ENCODE assay signal across 23 cellular contexts in the genomic region with DNA sequence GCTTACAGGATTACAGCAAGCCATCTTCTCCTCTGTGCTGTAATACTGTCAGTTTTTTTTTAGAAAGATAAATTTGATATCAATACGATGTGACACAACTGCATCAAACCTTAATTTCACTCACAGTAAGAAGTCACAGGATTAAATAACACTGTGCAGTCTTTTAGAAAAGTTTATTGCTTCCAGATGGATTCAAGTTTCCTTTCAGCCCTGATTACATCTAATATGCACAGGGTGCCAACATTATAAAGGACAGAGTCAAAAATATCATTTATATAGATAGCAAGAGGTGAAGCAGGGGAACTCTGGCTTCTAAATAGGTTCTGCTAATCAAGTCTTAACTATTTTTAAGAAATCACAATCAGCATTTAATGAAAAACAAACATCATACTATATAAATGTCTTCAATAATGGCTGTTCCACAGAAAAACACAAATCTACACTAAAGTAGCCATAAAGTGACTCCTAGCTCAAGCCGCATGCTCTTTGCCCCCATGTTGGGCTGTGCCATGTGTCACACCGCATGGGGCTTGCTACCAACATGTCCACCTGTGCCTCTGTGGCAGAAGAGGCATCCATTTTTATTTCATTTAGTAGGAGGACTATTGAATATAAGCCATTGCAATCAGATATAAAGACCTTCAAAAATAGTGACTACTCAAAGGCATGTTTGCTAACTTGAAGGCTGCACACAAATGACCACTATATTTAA. TPM values are rescaled to one million over a fixed set of nuclear protein-coding genes. Genes with fewer than 3 reads are reported as not detected.
DNase-seq lines count a peak whose midpoint lies in the region; ATAC-seq and TF ChIP-seq lines count a peak whose summit lies in the region.
"Had no signal": no experiment of that assay in that cellular context is flagged by ENCODE, and none has a peak within 500 bp of the region (broad histone marks: within the 10 kb centered on the region; RNA-seq: fewer than 3 reads in every experiment).

No MANE protein-coding gene starts in this region.

- CTCF ChIA-PET in HCT116 (lab: Charles Lee): no interaction called here

- no peaks in the 10 kb centered on the region for H3K36me3 Mint-ChIP-seq in activated CD4-positive, alpha-beta T cell treated with anti-CD3 and anti-CD28 coated beads, Interleukin-2, amount 10 ng/mL, durations not matched to agents 24 days and 14 days (ENCODE audit: low read depth)
- H3K36me3 Mint-ChIP-seq: CD8-positive, alpha-beta memory T cell had no signal

- BruUV-seq in HCT116 (replicated peaks; lab: Mats Ljungman, UMichigan): no TSS peak

- H3K36me3 ChIP-seq in HCT116 (ENCODE audit: control insufficient read depth in 1 of 2, insufficient read depth in 2 of 2, low read length in 2 of 2) (no peaks in the 10 kb centered on the region), SK-N-MC (ENCODE audit: insufficient read depth, low read length) (no peaks in the 10 kb centered on the region)

- H3K4me1 ChIP-seq in HCT116 (ENCODE audit: control insufficient read depth in 1 of 2, insufficient read depth in 2 of 2, low read length in 2 of 2): no peaks in the 10 kb centered on the region

- TF ChIP-seq RAD21 in HCT116 (IDR thresholded peaks at IDR 0.05; ENCODE audit: low read depth): no peak

- H3K9me3 Mint-ChIP-seq in activated CD4-positive, alpha-beta T cell treated with anti-CD3 and anti-CD28 coated beads, Interleukin-2, amount 10 ng/mL, durations not matched to agents 24 days and 14 days: peaks cover 9% of the 10 kb centered on the region
- H3K9me3 Mint-ChIP-seq: T-helper 1 cell treated with Interleukin-12 subunit alpha and Interleukin-12 subunit beta and Interleukin-4 antibody, amounts not matched to agents 30 μg/mL and 1 μg/mL, for 36 hours had no signal

- H3K4me1 Mint-ChIP-seq in activated CD4-positive, alpha-beta T cell treated with anti-CD3 and anti-CD28 coated beads, Interleukin-2, amount 10 ng/mL, durations not matched to agents 24 days and 14 days: no peaks in the 10 kb centered on the region
- H3K4me1 Mint-ChIP-seq: CD8-positive, alpha-beta memory T cell had no signal

- TF ChIP-seq POLR2A in HCT116 (IDR thresholded peaks at IDR 0.05; ENCODE audit: borderline replicate concordance, extremely low read depth, insufficient read depth, insufficient read length): no peak

- H3K9me3 ChIP-seq in HCT116 (ENCODE audit: control insufficient read depth in 1 of 2, insufficient read depth in 1 of 2, low read depth in 1 of 2, low read length in 2 of 2): no peaks in the 10 kb centered on the region
- H3K9me3 ChIP-seq in SK-N-MC (ENCODE audit: low read depth, low read length): no peaks in the 10 kb centered on the region

- no peaks in the 10 kb centered on the region for H3K27me3 ChIP-seq in HCT116 (ENCODE audit: insufficient read depth, low read length)

- no peak overlapping the region for H3K4me3 ChIP-seq in HCT116 (replicated peaks in 1 of 2; ENCODE audit: low read depth in 1 of 2, low read length in 2 of 2)
- H3K4me3 ChIP-seq in SK-N-MC: peak overlapping the region; percentile 53

- peak overlapping the region; percentile 74 for H2AFZ ChIP-seq in HCT116 (ENCODE audit: low read depth, low read length, poor library complexity, severe bottlenecking)

- TF ChIP-seq CTCF in HCT116 (IDR thresholded peaks at IDR 0.05 in 2 of 3, conservative IDR thresholded peaks at IDR 0.05 in 1 of 3; ENCODE audit: borderline replicate concordance in 1 of 3, insufficient read depth in 1 of 3, low read depth in 2 of 3, low read length in 2 of 3): no peak

- no peaks in the 10 kb centered on the region for H3K79me2 ChIP-seq in HCT116 (ENCODE audit: insufficient read depth, low read length)

- intact Hi-C loops in HCT116 (cut with micrococcal nuclease): no loop called here
- intact Hi-C loops in activated CD4-positive, alpha-beta T cell treated with anti-CD3 and anti-CD28 coated beads, Interleukin-2, amount 10 ng/mL, durations not matched to agents 24 days and 14 days (cut with micrococcal nuclease): no loop called here

- no peaks in the 10 kb centered on the region for H3K9me2 ChIP-seq in HCT116 (ENCODE audit: insufficient read depth)

- POLR2A ChIA-PET in HCT116 (lab: Charles Lee): no interaction called here

- DNase-seq in NCI-H1092 treated with DMSO at 0.1 percent for 48 hours (lab: John Stamatoyannopoulos, UW) (peak; percentile 17), NCI-H1092 (lab: John Stamatoyannopoulos, UW) (no peak), HCT116 (ENCODE audit: low read depth, low spot score) (no peak), SK-N-MC (ENCODE audit: low read depth, low spot score) (no peak), fibroblast of peridontal ligament (ENCODE audit: extremely low read depth) (peak; percentile 7)
- no peak for DNase-seq in activated CD4-positive, alpha-beta T cell treated with anti-CD3 and anti-CD28 coated beads, Interleukin-2, amount 10 ng/mL, durations not matched to agents 24 days and 14 days
- DNase-seq: 8988T; AML-193; Calu3; CD8-positive, alpha-beta memory T cell; DMS79; H7; KBM-7; NCI-H1105 treated with DMSO at 0.1 percent for 48 hours; NCI-H2081; NCI-H510A; NCI-H748 treated with DMSO at 0.1 percent for 48 hours had no signal

- RAD21 ChIA-PET in HCT116 (lab: Charles Lee; ENCODE audit: low non-redundant PET in 1 of 2, low total read pairs in 2 of 2, uncharacterized antibody in 2 of 2, unreplicated experiment in 2 of 2): no interaction called here

- no peak overlapping the region for H3K27ac Mint-ChIP-seq in activated CD4-positive, alpha-beta T cell treated with anti-CD3 and anti-CD28 coated beads, Interleukin-2, amount 10 ng/mL, durations not matched to agents 24 days and 14 days
- H3K27ac Mint-ChIP-seq: CD8-positive, alpha-beta memory T cell; T-helper 1 cell treated with Interleukin-12 subunit alpha and Interleukin-12 subunit beta and Interleukin-4 antibody, amounts not matched to agents 30 μg/mL and 1 μg/mL, for 36 hours had no signal

- H3K27ac ChIP-seq in HCT116 (ENCODE audit: low read depth, low read length) (no peak overlapping the region), SK-N-MC (peak overlapping the region; percentile 34; the same call in 1 of the 2 replicates)
- H3K27ac ChIP-seq: HL-60 had no signal

- H3K9ac ChIP-seq in HCT116 (ENCODE audit: low read length): no peak overlapping the region
- H3K9ac ChIP-seq in SK-N-MC (ENCODE audit: insufficient read length): no peak overlapping the region

- H3K4me3 Mint-ChIP-seq in activated CD4-positive, alpha-beta T cell treated with anti-CD3 and anti-CD28 coated beads, Interleukin-2, amount 10 ng/mL, durations not matched to agents 24 days and 14 days: no peak overlapping the region
- H3K4me3 Mint-ChIP-seq: CD8-positive, alpha-beta memory T cell; T-helper 1 cell treated with Interleukin-12 subunit alpha and Interleukin-12 subunit beta and Interleukin-4 antibody, amounts not matched to agents 30 μg/mL and 1 μg/mL, for 36 hours had no signal

- ATAC-seq in HCT116: no peak
- ATAC-seq in HG03097 (IDR thresholded peaks at IDR 0.05; ENCODE audit: low FRiP score, unreplicated experiment): no peak
- ATAC-seq: Panc1 had no signal

- no peak overlapping the region for H3K4me2 ChIP-seq in HCT116 (ENCODE audit: low read length)

- peaks cover 47% of the 10 kb centered on the region for H3K27me3 Mint-ChIP-seq in activated CD4-positive, alpha-beta T cell treated with anti-CD3 and anti-CD28 coated beads, Interleukin-2, amount 10 ng/mL, durations not matched to agents 24 days and 14 days

- no peaks in the 10 kb centered on the region for H4K20me1 ChIP-seq in HCT116 (ENCODE audit: insufficient read depth)

TF ChIP-seq in HCT116, 20 proteins besides CTCF, POLR2A, EP300 and RAD21 (continues in another document):
- no peak for TF ChIP-seq ELF1 (IDR thresholded peaks at IDR 0.05; ENCODE audit: borderline replicate concordance, low read depth)
- TF ChIP-seq ZFX (IDR thresholded peaks at IDR 0.05): no peak
- no peak for TF ChIP-seq SRF (IDR thresholded peaks at IDR 0.05; ENCODE audit: low read depth)
- TF ChIP-seq TCF7L2 (IDR thresholded peaks at IDR 0.05; ENCODE audit: borderline replicate concordance, extremely low read depth, insufficient read depth, insufficient read length): no peak
- no peak for TF ChIP-seq POLR2AphosphoS5 (IDR thresholded peaks at IDR 0.05; ENCODE audit: low read depth, low read length)
- TF ChIP-seq JUND (IDR thresholded peaks at IDR 0.05): no peak
- TF ChIP-seq YY1 (IDR thresholded peaks at IDR 0.05; ENCODE audit: extremely low read depth, insufficient replicate concordance, low read depth, low read length): no peak
- TF ChIP-seq EGR1 (IDR thresholded peaks at IDR 0.05; ENCODE audit: low read depth): no peak
- no peak for TF ChIP-seq FOSL1 (IDR thresholded peaks at IDR 0.05; ENCODE audit: low read depth)
- TF ChIP-seq, protein P1, sequence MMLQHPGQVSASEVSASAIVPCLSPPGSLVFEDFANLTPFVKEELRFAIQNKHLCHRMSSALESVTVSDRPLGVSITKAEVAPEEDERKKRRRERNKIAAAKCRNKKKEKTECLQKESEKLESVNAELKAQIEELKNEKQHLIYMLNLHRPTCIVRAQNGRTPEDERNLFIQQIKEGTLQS (IDR thresholded peaks at IDR 0.05): no peak
- TF ChIP-seq SIN3A (IDR thresholded peaks at IDR 0.05; ENCODE audit: low read depth): no peak

RNA-seq across cellular contexts. Expression of gene CERKL, which starts 35.0 kb away (rescaled TPM):
- 0.66 TPM for total RNA-seq in HCT116 (2021; ENCODE audit: unreplicated experiment)
- 0.17 and 0.48 TPM in 2 replicates for polyA plus RNA-seq in HCT116 (2012)
- total RNA-seq in activated CD4-positive, alpha-beta T cell treated with anti-CD3 and anti-CD28 coated beads, Interleukin-2, amount 10 ng/mL, durations not matched to agents 24 days and 14 days: 0.14 TPM in 1 of 2 replicates, not detected in the other
- total RNA-seq: CD8-positive, alpha-beta memory T cell had no signal

RNA-seq across cellular contexts. Expression of gene NEUROD1, which starts 58.4 kb away (rescaled TPM):
- not detected for total RNA-seq in HCT116 (2021; ENCODE audit: unreplicated experiment)
- polyA plus RNA-seq in HCT116 (2012): 0.03 TPM in 1 of 2 replicates, not detected in the other
- not detected in 2 replicates for total RNA-seq in activated CD4-positive, alpha-beta T cell treated with anti-CD3 and anti-CD28 coated beads, Interleukin-2, amount 10 ng/mL, durations not matched to agents 24 days and 14 days
- total RNA-seq: Calu3; CD8-positive, alpha-beta memory T cell; H7; HT-29 had no signal
- polyA plus RNA-seq: AG04450; CD8-positive, alpha-beta memory T cell had no signal

Comparison
In these comparisons a context has a peak if more than half of its experiments do, and no peak if none do; other contexts are left out.
1. DNase-seq: peak in NCI-H1092 treated with DMSO at 0.1 percent for 48 hours (single experiment) and fibroblast of peridontal ligament (single experiment); none in NCI-H1092 (single experiment), HCT116 (single experiment), SK-N-MC (single experiment) and activated CD4-positive, alpha-beta T cell treated with anti-CD3 and anti-CD28 coated beads, Interleukin-2, amount 10 ng/mL, durations not matched to agents 24 days and 14 days (single experiment).